Comparison of ENCODE assay signal across 32 cellular contexts in genomic region chr20:44314870-44315269, GRCh38. TPM values are rescaled to one million over a fixed set of nuclear protein-coding genes. Genes with fewer than 3 reads are reported as not detected.
"Had no signal": no experiment of that assay in that cellular context is flagged by ENCODE, and none has a peak within 500 bp of the region (broad histone marks: within the 10 kb centered on the region; RNA-seq: fewer than 3 reads in every experiment).

No MANE protein-coding gene starts in this region.

- DNase-seq: activated CD4-positive, alpha-beta memory T cell treated with anti-CD3 and anti-CD28 coated beads, Interleukin-2, amount 10 ng/mL, durations not matched to agents 7 days and 5 days; activated CD4-positive, alpha-beta T cell treated with anti-CD3 and anti-CD28 coated beads for 1 hour; activated CD4-positive, alpha-beta T cell treated with anti-CD3 and anti-CD28 coated beads for 48 hours; activated CD4-positive, CD25-positive, alpha-beta regulatory T cell; activated CD8-positive, alpha-beta memory T cell treated with anti-CD3 and anti-CD28 coated beads for 24 hours; activated CD8-positive, alpha-beta memory T cell treated with anti-CD3 and anti-CD28 coated beads, Interleukin-2, amount 10 ng/mL, durations not matched to agents 7 days and 5 days; activated CD8-positive, alpha-beta memory T cell treated with anti-CD3 and anti-CD28 coated beads, Interleukin-2, amount 50 U/mL, for 48 hours; activated effector memory CD4-positive, alpha-beta T cell treated with Interleukin-2 at 50 U/mL for 16 hours; activated naive CD4-positive, alpha-beta T cell treated with anti-CD3 and anti-CD28 coated beads, Interleukin-2, amount 10 ng/mL, durations not matched to agents 7 days and 5 days; activated naive CD8-positive, alpha-beta T cell treated with anti-CD3 and anti-CD28 coated beads, Interleukin-2, amount 50 U/mL, for 24 hours; activated T-cell treated with anti-CD3 and anti-CD28 coated beads, Interleukin-2, amount 50 U/mL, for 48 hours; aorta; brain microvascular endothelial cell; central memory CD4-positive, alpha-beta T cell; NCI-H1092 treated with DMSO at 0.1 percent for 48 hours; NCI-H1694; NCI-H2107; NCI-H2171; NCI-H524 treated with DMSO at 0.1 percent for 48 hours; NCI-H774; SHP77; SJCRH30; T1000; WERI-Rb-1 had no signal

- ATAC-seq: activated CD8-positive, alpha-beta memory T cell treated with anti-CD3 and anti-CD28 coated beads, Interleukin-2, amount 10 ng/mL, durations not matched to agents 7 days and 5 days; activated naive CD8-positive, alpha-beta T cell treated with anti-CD3 and anti-CD28 coated beads, Interleukin-2, amount 50 U/mL, for 24 hours; Panc1 had no signal

- H3K36me3 ChIP-seq: brain microvascular endothelial cell, SJCRH30, WERI-Rb-1 had no signal

- H3K27ac ChIP-seq: brain microvascular endothelial cell, SJCRH30, SK-N-MC, WERI-Rb-1 had no signal

- H3K4me3 ChIP-seq: SJCRH30, SK-N-MC had no signal

- H3K27me3 ChIP-seq: brain microvascular endothelial cell had no signal

RNA-seq across cellular contexts. Expression of gene R3HDML, which starts 22.0 kb away (rescaled TPM):
- total RNA-seq: activated CD4-positive, alpha-beta memory T cell treated with anti-CD3 and anti-CD28 coated beads, Interleukin-2, amount 10 ng/mL, durations not matched to agents 7 days and 5 days; activated CD8-positive, alpha-beta memory T cell treated with anti-CD3 and anti-CD28 coated beads, Interleukin-2, amount 10 ng/mL, durations not matched to agents 7 days and 5 days; aorta; cerebellum; M059J; NCI-H460; RPMI7951; SJCRH30; T-helper 1 cell treated with Interleukin-12 subunit alpha and Interleukin-12 subunit beta and Interleukin-4 antibody, amounts not matched to agents 30 ng/mL and 1 ng/mL, for 36 hours; T-helper 2 cell treated with Interferon-gamma antibody and Interleukin-4, amounts not matched to agents 100 ng/mL and 5 ng/mL, for 36 hours had no signal
- polyA plus RNA-seq: aorta had no signal

RNA-seq across cellular contexts. Expression of gene HNF4A, which starts 40.6 kb away (rescaled TPM):
- total RNA-seq: activated CD4-positive, alpha-beta memory T cell treated with anti-CD3 and anti-CD28 coated beads, Interleukin-2, amount 10 ng/mL, durations not matched to agents 7 days and 5 days; activated CD8-positive, alpha-beta memory T cell treated with anti-CD3 and anti-CD28 coated beads, Interleukin-2, amount 10 ng/mL, durations not matched to agents 7 days and 5 days; aorta; M059J; RPMI7951; SJCRH30; T-helper 1 cell treated with Interleukin-12 subunit alpha and Interleukin-12 subunit beta and Interleukin-4 antibody, amounts not matched to agents 30 ng/mL and 1 ng/mL, for 36 hours; T-helper 2 cell treated with Interferon-gamma antibody and Interleukin-4, amounts not matched to agents 100 ng/mL and 5 ng/mL, for 36 hours had no signal
